9 cellular contexts compared by ENCODE assay signal in genomic region chr15:85407421-85408269, GRCh38. TPM values are rescaled to one million over a fixed set of nuclear protein-coding genes. Genes with fewer than 3 reads are reported as not detected.
DNase-seq lines count a peak whose midpoint lies in the region; ATAC-seq and TF ChIP-seq lines count a peak whose summit lies in the region.
"Had no signal": no experiment of that assay in that cellular context is flagged by ENCODE, and none has a peak within 500 bp of the region (broad histone marks: within the 10 kb centered on the region; RNA-seq: fewer than 3 reads in every experiment).

No MANE protein-coding gene starts in this region.

- peak overlapping the region in 3 of 4 donors; percentile 6 to 68 (median 18) for H3K27ac ChIP-seq in Peyer's patch
- H3K27ac ChIP-seq in mesodermal cell (ENCODE audit: low read depth, low read length, severe bottlenecking): peak overlapping the region; percentile 77
- H3K27ac ChIP-seq in A673 (ENCODE audit: low read depth, low read length, poor library complexity, severe bottlenecking): no peak overlapping the region
- H3K27ac ChIP-seq: cardiac muscle cell had no signal

- POLR2A ChIA-PET in activated CD4-positive, alpha-beta T cell treated with anti-CD3 and anti-CD28 coated beads for 36 hours (lab: Charles Lee): interaction anchor here (0.5 to 0.9 kb wide), 4 partner anchors 28 to 297 kb away, joined by 3 to 6 read pairs (median 3); no protein-coding TSS in a partner anchor
- POLR2A ChIA-PET in A673 (lab: Charles Lee; ENCODE audit: low non-redundant PET): no interaction called here

- no peak overlapping the region for H3K4me3 ChIP-seq in Peyer's patch
- no peak overlapping the region for H3K4me3 ChIP-seq in mesodermal cell (ENCODE audit: extremely low read depth, insufficient read depth, low read length, poor library complexity, severe bottlenecking)
- H3K4me3 ChIP-seq in A673 (ENCODE audit: low read depth, low read length, poor library complexity, severe bottlenecking): no peak overlapping the region
- H3K4me3 ChIP-seq: cardiac muscle cell had no signal

- ATAC-seq in activated CD4-positive, alpha-beta T cell treated with anti-CD3 and anti-CD28 coated beads for 36 hours: peak; percentile 63
- peak; percentile 36 for ATAC-seq in HG02981 (IDR thresholded peaks at IDR 0.05; ENCODE audit: unreplicated experiment)

- H3K36me3 ChIP-seq in Peyer's patch (no peaks in the 10 kb centered on the region), mesodermal cell (ENCODE audit: control insufficient read depth, insufficient read depth, low read length) (peaks cover 9% of the 10 kb centered on the region), A673 (ENCODE audit: insufficient read depth, low read length, poor library complexity, severe bottlenecking) (no peaks in the 10 kb centered on the region)
- H3K36me3 ChIP-seq: cardiac muscle cell had no signal

- 93 to 94% methylated on average over 6 of the region's 6 CpGs for whole genome bisulfite sequencing in mesodermal cell (ENCODE audit: insufficient coverage in 2 of 2), 2 experiments

- H3K4me1 ChIP-seq in Peyer's patch (peaks cover 0 to 13% (median 4%) of the 10 kb centered on the region in 4 donors), mesodermal cell (ENCODE audit: control insufficient read depth, insufficient read depth, low read length, poor library complexity, severe bottlenecking) (peaks cover 52% of the 10 kb centered on the region), A673 (ENCODE audit: insufficient read depth, low read length, poor library complexity, severe bottlenecking) (peaks cover 35% of the 10 kb centered on the region)

- TF ChIP-seq CTCF in Peyer's patch (IDR thresholded peaks at IDR 0.05): no peak
- TF ChIP-seq CTCF in brain (conservative IDR thresholded peaks at IDR 0.05): no peak
- TF ChIP-seq CTCF in A673 (conservative IDR thresholded peaks at IDR 0.05; ENCODE audit: low read depth, low read length): no peak

- no peaks in the 10 kb centered on the region for H3K27me3 ChIP-seq in Peyer's patch
- no peaks in the 10 kb centered on the region for H3K27me3 ChIP-seq in A673 (replicated peaks; ENCODE audit: insufficient read depth, low read depth, low read length, poor library complexity)
- H3K27me3 ChIP-seq: cardiac muscle cell had no signal

- peaks cover 8% of the 10 kb centered on the region for H3K36me3 Mint-ChIP-seq in activated CD4-positive, alpha-beta T cell treated with anti-CD3 and anti-CD28 coated beads for 36 hours (ENCODE audit: low read depth)
- H3K36me3 Mint-ChIP-seq in brain: peaks cover 21% of the 10 kb centered on the region

- no peaks in the 10 kb centered on the region for H3K9me3 Mint-ChIP-seq in activated CD4-positive, alpha-beta T cell treated with anti-CD3 and anti-CD28 coated beads for 36 hours (ENCODE audit: low read depth)
- peaks cover 0 to 14% (median 9%) of the 10 kb centered on the region in 5 experiments for H3K9me3 Mint-ChIP-seq in brain

- peak overlapping the region; percentile 92 for H3K27ac Mint-ChIP-seq in activated CD4-positive, alpha-beta T cell treated with anti-CD3 and anti-CD28 coated beads for 36 hours
- peak overlapping the region in 3 of 5 experiments; percentile 13 to 54 (median 25) for H3K27ac Mint-ChIP-seq in brain

- TF ChIP-seq POLR2A in Peyer's patch (IDR thresholded peaks at IDR 0.05): no peak

- intact Hi-C loops in activated CD4-positive, alpha-beta T cell treated with anti-CD3 and anti-CD28 coated beads for 36 hours (cut with DNase I, micrococcal nuclease): loop anchor here (1.0 to 10.0 kb wide), 11 partner anchors 26 to 773 kb away; no protein-coding TSS in a partner anchor
- intact Hi-C loops in A673 (cut with micrococcal nuclease; ENCODE audit: unreplicated experiment): no loop called here

- H3K9me3 ChIP-seq in Peyer's patch: no peaks in the 10 kb centered on the region
- H3K9me3 ChIP-seq in mesodermal cell (ENCODE audit: control insufficient read depth, low read length): peaks cover 5% of the 10 kb centered on the region
- H3K9me3 ChIP-seq in A673 (ENCODE audit: low read depth, low read length, poor library complexity, severe bottlenecking): no peaks in the 10 kb centered on the region

- no TSS peak for BruUV-seq in A673 (replicated peaks; lab: Mats Ljungman, UMichigan)

- H3K27me3 Mint-ChIP-seq in activated CD4-positive, alpha-beta T cell treated with anti-CD3 and anti-CD28 coated beads for 36 hours: no peaks in the 10 kb centered on the region
- H3K27me3 Mint-ChIP-seq in brain: no peaks in the 10 kb centered on the region

- CTCF ChIA-PET in activated CD4-positive, alpha-beta T cell treated with anti-CD3 and anti-CD28 coated beads for 36 hours (lab: Charles Lee): interaction anchor here (0.6 to 1.1 kb wide), 4 partner anchors 23 to 1337 kb away, joined by 3 read pairs; no protein-coding TSS in a partner anchor
- CTCF ChIA-PET in A673 (lab: Charles Lee): no interaction called here

- peaks cover 85% of the 10 kb centered on the region for H3K4me1 Mint-ChIP-seq in activated CD4-positive, alpha-beta T cell treated with anti-CD3 and anti-CD28 coated beads for 36 hours
- peaks cover 47% of the 10 kb centered on the region for H3K4me1 Mint-ChIP-seq in brain

- peak overlapping the region; percentile 32 for H3K4me3 Mint-ChIP-seq in activated CD4-positive, alpha-beta T cell treated with anti-CD3 and anti-CD28 coated beads for 36 hours
- H3K4me3 Mint-ChIP-seq in brain: no peak overlapping the region

- peak; percentile 59 for DNase-seq in activated CD4-positive, alpha-beta T cell treated with anti-CD3 and anti-CD28 coated beads for 36 hours
- DNase-seq in activated CD4-positive, alpha-beta T cell treated with anti-CD3 and anti-CD28 coated beads for 1 hour: no peak
- DNase-seq in Peyer's patch (no peak), A673 (ENCODE audit: low spot score) (no peak)
- no peak for DNase-seq in effector CD4-positive, alpha-beta T cell

RNA-seq across cellular contexts. Expression of gene AKAP13, which starts 27.2 kb away (rescaled TPM):
- 100 to 1,000 TPM in 1 of 2 experiments, 10 to 100 TPM in 1; 85.1 to 104 TPM for total RNA-seq in activated CD4-positive, alpha-beta T cell treated with anti-CD3 and anti-CD28 coated beads for 36 hours
- total RNA-seq in Peyer's patch: 100 to 1,000 TPM; 166 to 742 (median 242) TPM
- polyA plus RNA-seq in brain (ENCODE audit: insufficient read depth, low read depth, low replicate concordance): 31.8 TPM
- 51.9 TPM for polyA plus RNA-seq in mesodermal cell (2013, experiment 1 of 2)
- polyA plus RNA-seq in mesodermal cell (2013, experiment 2 of 2): 31.0 TPM
- total RNA-seq in A673 (2021): 53.3 and 54.5 TPM in 2 replicates
